ENCODE assay signal across 25 cellular contexts in genomic region chr16:65961491-65962143, GRCh38.
DNase-seq lines count a peak whose midpoint lies in the region; TF ChIP-seq lines count a peak whose summit lies in the region.
"Had no signal": no experiment of that assay in that cellular context is flagged by ENCODE, and none has a peak within 500 bp of the region (broad histone marks: within the 10 kb centered on the region; RNA-seq: fewer than 3 reads in every experiment).

No MANE protein-coding gene starts in this region.

- in situ Hi-C loops in GM13976 (cut with MboI; ENCODE audit: low sequenced_read_pairs, unreplicated experiment), result no loop called here

- peak overlapping the region; percentile 50 for H3K27ac Mint-ChIP-seq in mesothelial cell of epicardium
- H3K27ac Mint-ChIP-seq: HFFc6, IgD-negative memory B cell had no signal

- no peak overlapping the region for H3K4me3 Mint-ChIP-seq in mesothelial cell of epicardium
- H3K4me3 Mint-ChIP-seq: HFFc6, IgD-negative memory B cell had no signal

- H3K4me1 Mint-ChIP-seq in mesothelial cell of epicardium, result peaks cover 49% of the 10 kb centered on the region
- H3K4me1 Mint-ChIP-seq: IgD-negative memory B cell had no signal

- DNase-seq in GM13976 (ENCODE audit: low spot score) (peak; percentile 1), amniotic epithelial cell (ENCODE audit: low read depth) (peak; percentile 31), mesothelial cell of epicardium (ENCODE audit: low spot score in 2 of 2, unreplicated experiment in 2 of 2) (no peak), RPMI8226 (no peak), hypothalamus (lab: John Stamatoyannopoulos, UW) (no peak), NCI-H82 treated with DMSO at 0.1 percent for 48 hours (lab: John Stamatoyannopoulos, UW; ENCODE audit: unreplicated experiment) (no peak)
- DNase-seq in activated effector memory CD4-positive, alpha-beta T cell treated with Interleukin-2 at 50 U/mL for 16 hours, result no peak
- DNase-seq: ACHN, AML-193, COR-L47, DMS 273 treated with DMSO at 0.1 percent for 48 hours, DND-41, GDM1, HFFc6, Karpas-422, MG63, NCI-H1048, NCI-H146, NCI-H2029 treated with DMSO at 0.1 percent for 48 hours, NCI-H2171 treated with DMSO at 0.1 percent for 48 hours, NCI-H446 treated with DMSO at 0.1 percent for 48 hours, NCI-H69, Peyer's patch, Right ventricle myocardium superior had no signal

- no peak for TF ChIP-seq CTCF in GM13976 (IDR thresholded peaks at IDR 0.05; ENCODE audit: borderline replicate concordance, control extremely low read depth, extremely low read depth, insufficient read depth, missing control alignments)
- no peak for TF ChIP-seq CTCF in mesothelial cell of epicardium (IDR thresholded peaks at IDR 0.05; ENCODE audit: unreplicated experiment)

- no peaks in the 10 kb centered on the region for H3K27me3 Mint-ChIP-seq in mesothelial cell of epicardium (ENCODE audit: low read depth)

- no peaks in the 10 kb centered on the region for H3K36me3 Mint-ChIP-seq in mesothelial cell of epicardium
- H3K36me3 Mint-ChIP-seq: IgD-negative memory B cell had no signal

- H3K9me3 Mint-ChIP-seq in mesothelial cell of epicardium, result peaks cover 4% of the 10 kb centered on the region
- H3K9me3 Mint-ChIP-seq: HFFc6 had no signal

Comparison
In these comparisons a context has a peak if more than half of its experiments do, and no peak if none do; other contexts are left out.
1. DNase-seq: peak in GM13976 (single experiment) and amniotic epithelial cell (single experiment); none in mesothelial cell of epicardium (0 of 2), RPMI8226 (single experiment), hypothalamus (0 of 51), NCI-H82 treated with DMSO at 0.1 percent for 48 hours (single experiment) and activated effector memory CD4-positive, alpha-beta T cell treated with Interleukin-2 at 50 U/mL for 16 hours (single experiment).